ENCODE assay signal across 24 cellular contexts in the genomic region with DNA sequence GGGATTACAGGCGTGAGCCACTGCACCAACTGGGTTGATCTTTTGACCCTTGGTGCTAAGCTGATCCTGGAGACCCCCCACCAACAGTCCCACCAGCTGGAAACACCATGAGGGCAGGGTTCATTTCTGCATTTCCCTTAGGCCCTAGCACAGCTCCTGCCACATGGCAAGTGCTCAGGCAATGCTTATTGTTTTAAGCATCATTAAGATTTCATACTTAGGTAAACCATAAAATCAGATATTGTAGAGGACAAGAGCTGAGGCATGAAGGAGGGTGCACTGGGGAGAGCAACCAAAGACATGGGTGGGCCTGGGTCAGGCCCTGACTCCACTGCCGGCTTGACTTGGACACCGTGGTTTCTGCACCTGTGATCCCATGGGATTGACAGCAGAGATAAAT. TPM values are rescaled to one million over a fixed set of nuclear protein-coding genes. Genes with fewer than 3 reads are reported as not detected.
"Had no signal": no experiment of that assay in that cellular context is flagged by ENCODE, and none has a peak within 500 bp of the region (broad histone marks: within the 10 kb centered on the region; RNA-seq: fewer than 3 reads in every experiment).

No MANE protein-coding gene starts in this region.

- ATAC-seq: SK-N-SH treated with all-trans-retinoic acid at 6 μM for 48 hours had no signal

- DNase-seq: KBM-7, MV-4-11, NCI-H1048, NCI-H1105, NCI-H1417, NCI-H146, NCI-H1694 treated with DMSO at 0.1 percent for 48 hours, NCI-H1930, NCI-H2081, NCI-H2107, NCI-H2171, NCI-H226, NCI-H446, NCI-H510A, NCI-H524 treated with DMSO at 0.1 percent for 48 hours, NCI-H69, NCI-H774, Right ventricle myocardium superior, RPMI8226, SIG-M5 had no signal

- H3K27ac ChIP-seq: HL-60 had no signal

RNA-seq across cellular contexts. Expression of a gene that starts 17.7 kb away (rescaled TPM):
- total RNA-seq: MCF 10A, SK-MEL-5 had no signal

RNA-seq across cellular contexts. Expression of a gene that starts 36.2 kb away (rescaled TPM):
- total RNA-seq: MCF 10A, Right ventricle myocardium superior, SK-MEL-5 had no signal
